In the genomic region with DNA sequence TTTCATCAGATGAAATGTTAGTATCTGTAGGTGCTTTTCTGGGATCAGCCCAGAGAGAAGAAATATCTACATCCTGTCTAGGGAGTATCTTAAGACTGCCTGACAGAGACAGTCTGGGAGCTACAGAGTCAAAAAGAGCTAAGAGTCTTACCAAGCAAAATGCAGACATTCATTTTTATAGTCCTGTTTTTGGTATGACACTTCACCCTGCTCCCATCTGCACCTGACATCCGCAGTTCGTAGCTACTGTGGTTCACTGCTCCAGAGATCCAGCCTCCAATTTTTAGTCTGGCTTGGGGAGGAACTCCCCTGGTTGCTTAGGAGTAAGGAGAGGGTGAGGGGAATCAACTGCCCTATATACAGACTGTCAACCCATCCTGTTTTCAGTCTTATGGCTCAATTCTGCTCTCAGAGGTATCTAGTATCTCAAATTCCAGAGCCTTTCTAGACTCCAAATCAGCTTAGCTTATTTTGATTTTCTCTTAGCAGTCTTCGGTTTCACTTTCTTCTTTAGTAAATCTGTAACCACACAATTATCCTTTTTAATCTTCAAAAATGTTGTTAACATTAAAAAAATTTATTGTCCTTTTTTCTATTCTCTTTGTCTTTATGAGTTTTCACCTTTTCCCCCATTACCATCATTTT, we compare ENCODE assay signal across 12 cellular contexts.
DNase-seq lines count a peak whose midpoint lies in the region; ATAC-seq and TF ChIP-seq lines count a peak whose summit lies in the region.
"Had no signal": no experiment of that assay in that cellular context is flagged by ENCODE, and none has a peak within 500 bp of the region (broad histone marks: within the 10 kb centered on the region; RNA-seq: fewer than 3 reads in every experiment).

No MANE protein-coding gene starts in this region.

- H3K4me3 ChIP-seq in fibroblast of villous mesenchyme (ENCODE audit: low read depth, low read length): peak overlapping the region; percentile 10
- H3K4me3 ChIP-seq: pancreas, tibial artery had no signal

- TF ChIP-seq CTCF in fibroblast of villous mesenchyme (IDR thresholded peaks at IDR 0.05; ENCODE audit: insufficient read depth, low read depth, low read length): no peak

- no peak for DNase-seq in fibroblast of villous mesenchyme (ENCODE audit: low read depth)
- no peak for DNase-seq in DMS79 treated with DMSO at 0.1 percent for 48 hours (lab: John Stamatoyannopoulos, UW)
- no peak for DNase-seq in NCI-H2029 (lab: John Stamatoyannopoulos, UW)
- no peak for DNase-seq in HuH-7 (ENCODE audit: low spot score)
- DNase-seq: activated effector memory CD4-positive, alpha-beta T cell treated with Interleukin-2 at 50 U/mL for 16 hours; left colon; NCI-H1436 treated with DMSO at 0.1 percent for 48 hours; pancreas; tibial artery had no signal

- peak; percentile 62 for ATAC-seq in GM18858 (IDR thresholded peaks at IDR 0.05; ENCODE audit: unreplicated experiment)
- ATAC-seq in GM21381 (IDR thresholded peaks at IDR 0.05; ENCODE audit: unreplicated experiment): peak; percentile 66
- ATAC-seq in HG03159 (IDR thresholded peaks at IDR 0.05; ENCODE audit: unreplicated experiment): peak; percentile 58
- ATAC-seq: left colon, pancreas had no signal
